In the genomic region with DNA sequence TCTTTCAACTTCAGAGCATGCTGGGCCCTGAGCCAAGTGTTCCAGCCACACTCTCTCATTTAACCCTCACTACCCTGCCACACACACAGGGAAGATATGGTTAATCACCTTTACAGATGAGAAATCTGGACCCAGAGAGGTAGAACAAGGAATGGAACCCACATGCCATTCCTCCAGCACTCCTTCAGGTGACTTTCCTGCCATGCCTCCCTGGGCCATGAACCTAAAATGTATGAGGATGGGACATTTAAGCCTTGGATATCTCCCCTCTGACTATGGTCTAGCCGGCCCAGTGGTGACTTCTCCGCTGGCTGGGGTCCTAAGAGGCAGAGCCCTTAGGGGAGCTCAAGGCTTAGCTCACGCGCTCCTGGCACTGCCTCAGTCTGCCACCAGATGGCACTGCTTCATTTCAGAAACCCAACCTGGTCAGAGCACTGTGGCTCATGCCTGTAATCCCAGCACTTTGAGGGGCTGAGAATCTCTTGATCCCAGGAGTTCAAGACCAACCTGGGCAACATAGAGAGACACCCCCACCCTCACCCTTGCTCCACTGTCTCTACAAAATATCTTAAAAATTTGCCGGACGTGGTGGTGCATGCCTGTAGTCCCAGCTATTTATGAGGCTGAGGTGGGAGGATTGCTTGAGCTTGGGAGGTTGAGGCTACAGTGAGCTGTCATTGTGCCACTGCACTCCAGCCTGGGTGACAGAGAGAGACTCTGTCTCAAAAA, we compare ENCODE assay signal across 8 cellular contexts. TPM values are rescaled to one million over a fixed set of nuclear protein-coding genes. Genes with fewer than 3 reads are reported as not detected.
DNase-seq lines count a peak whose midpoint lies in the region; ATAC-seq, FAIRE-seq and TF ChIP-seq lines count a peak whose summit lies in the region.

No MANE protein-coding gene starts in this region.

- H3K36me3 ChIP-seq in NT2/D1 (ENCODE audit: insufficient read depth, insufficient read length, low read length), result no peaks in the 10 kb centered on the region

- H3K9ac ChIP-seq in NT2/D1 (ENCODE audit: insufficient read length, low read depth), result peak overlapping the region; percentile 14

- ATAC-seq in HG03135 (IDR thresholded peaks at IDR 0.05; ENCODE audit: unreplicated experiment) (peak; percentile 30), HG03565 (IDR thresholded peaks at IDR 0.05; ENCODE audit: unreplicated experiment) (no peak)

- no peaks in the 10 kb centered on the region for H3K27me3 ChIP-seq in NT2/D1 (ENCODE audit: insufficient read depth, insufficient read length)

- H3K9me3 ChIP-seq in NT2/D1 (ENCODE audit: insufficient read depth, low read length), result no peaks in the 10 kb centered on the region

- TF ChIP-seq CTCF in D721Med (IDR thresholded peaks at IDR 0.05; ENCODE audit: insufficient read depth, missing control alignments), result peak; percentile 98
- TF ChIP-seq CTCF in epithelial cell of esophagus (IDR thresholded peaks at IDR 0.05; ENCODE audit: insufficient read depth, low read depth, low read length, missing control alignments), result peak; percentile 96

- no peak for FAIRE-seq in D721Med (lab: Jason Lieb, UNC)

- peaks cover 5% of the 10 kb centered on the region for H3K4me1 ChIP-seq in NT2/D1 (ENCODE audit: insufficient read depth, insufficient read length)

- DNase-seq in D721Med (ENCODE audit: insufficient read length, low spot score), result no peak
- peak; percentile 84 for DNase-seq in NT2/D1 (ENCODE audit: low read depth, low spot score)
- peak; percentile 90 for DNase-seq in activated CD8-positive, alpha-beta memory T cell treated with anti-CD3 and anti-CD28 coated beads, Interleukin-2, amount 50 U/mL, for 48 hours
- DNase-seq in epithelial cell of esophagus (ENCODE audit: low read depth), result peak; percentile 78
- peak; percentile 82 for DNase-seq in mucosa of gallbladder (ENCODE audit: low spot score)
- peak; percentile 92 for DNase-seq in stimulated activated CD8-positive, alpha-beta memory T cell treated with anti-CD3 and anti-CD28 coated beads, Interleukin-4, amount 100 ng/mL, for 48 hours

- H3K4me3 ChIP-seq in NT2/D1 (ENCODE audit: insufficient read length, low read depth) (no peak overlapping the region), epithelial cell of esophagus (ENCODE audit: low read length) (no peak overlapping the region)

RNA-seq across cellular contexts. Expression of a gene that starts 2.2 kb away (rescaled TPM):
- total RNA-seq in mucosa of gallbladder, result 18.8 TPM

RNA-seq across cellular contexts. Expression of a gene that starts 36.5 kb away (rescaled TPM):
- total RNA-seq in mucosa of gallbladder, result 19.4 TPM
